In the genomic region with DNA sequence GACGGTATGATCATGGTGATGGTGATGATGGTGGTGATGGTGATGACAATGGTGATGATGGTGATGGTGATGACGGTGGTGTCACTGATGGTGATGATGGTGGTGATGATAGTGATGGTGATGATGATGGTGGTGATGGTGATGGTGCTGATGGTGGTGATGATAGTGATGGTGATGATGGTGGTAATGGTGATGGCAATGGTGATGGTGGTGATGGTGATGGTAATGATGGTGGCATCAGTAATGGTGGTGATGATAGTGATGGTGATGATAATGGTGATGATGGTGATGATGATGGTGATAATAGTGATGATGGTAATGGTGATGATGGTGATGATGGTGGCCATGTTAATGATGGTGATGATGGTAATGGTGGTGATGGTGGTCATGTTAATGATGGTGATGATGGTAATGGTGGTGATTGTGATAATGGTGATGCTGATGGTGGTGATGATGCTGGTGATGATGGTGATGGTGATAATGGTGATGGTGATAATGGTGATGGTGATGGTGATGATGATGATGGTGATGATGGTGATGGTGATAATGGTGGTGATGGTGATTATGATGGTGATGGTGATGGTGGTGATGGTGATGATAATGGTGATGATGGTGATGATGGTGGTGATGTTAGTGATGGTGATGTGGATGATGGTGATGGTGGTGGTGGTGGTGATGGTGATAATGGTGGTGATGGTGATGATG, we compare ENCODE assay signal across 19 cellular contexts.
DNase-seq lines count a peak whose midpoint lies in the region; ATAC-seq, FAIRE-seq and TF ChIP-seq lines count a peak whose summit lies in the region.
"Had no signal": no experiment of that assay in that cellular context is flagged by ENCODE, and none has a peak within 500 bp of the region (broad histone marks: within the 10 kb centered on the region; RNA-seq: fewer than 3 reads in every experiment).

No MANE protein-coding gene starts in this region.

- TF ChIP-seq RAD21 in A549 (conservative IDR thresholded peaks at IDR 0.05 in 1 of 2, IDR thresholded peaks at IDR 0.05 in 1 of 2) (no peak), IMR-90 (IDR thresholded peaks at IDR 0.05; ENCODE audit: low read length) (no peak)

- WGBS in A549 (ENCODE audit: missing lambda C conversion rate): 84% methylated on average over 2 of the region's 2 CpGs
- WGBS in H9 (ENCODE audit: extremely low coverage, insufficient read length, low lambda C conversion rate): no CpG with 5 or more reads among the region's 2 CpGs
- 100% methylated on average over 1 of the region's 2 CpGs; no CpG with 5 or more reads in 1 of the 2 experiments for WGBS in IMR-90 (ENCODE audit: extremely low coverage in 2 of 2, insufficient read length in 1 of 2), 2 experiments

- no peak for TF ChIP-seq CTCF in A549 (IDR thresholded peaks at IDR 0.05)
- no peak for TF ChIP-seq CTCF in H9 (conservative IDR thresholded peaks at IDR 0.05)
- TF ChIP-seq CTCF in IMR-90 (conservative IDR thresholded peaks at IDR 0.05; ENCODE audit: low read depth, low read length): no peak
- TF ChIP-seq CTCF in endothelial cell of umbilical vein (IDR thresholded peaks at IDR 0.05; ENCODE audit: extremely low read depth in 1 of 2, insufficient read depth in 1 of 2, low read depth in 1 of 2, low read length in 2 of 2): no peak

- no peak overlapping the region for H2BK20ac ChIP-seq in H9 (ENCODE audit: low read depth, low read length, poor library complexity, severe bottlenecking)
- H2BK20ac ChIP-seq in IMR-90 (ENCODE audit: low read depth, low read length): no peak overlapping the region

- CTCF ChIA-PET in A549 (lab: Yijun Ruan, JAX): no interaction called here
- CTCF ChIA-PET in IMR-90 (lab: Yijun Ruan, JAX): no interaction called here
- CTCF ChIA-PET in endothelial cell of umbilical vein (lab: Charles Lee): no interaction called here

- H3K56ac ChIP-seq in H9 (ENCODE audit: insufficient read length, low read depth, low read length): no peak overlapping the region
- H3K56ac ChIP-seq in IMR-90 (ENCODE audit: extremely low read depth, insufficient read depth, low read length): no peak overlapping the region

- H2BK12ac ChIP-seq in H9 (ENCODE audit: insufficient read length, low read depth, low read length): no peak overlapping the region

- FAIRE-seq in A549 (lab: Jason Lieb, UNC): peak; percentile 51
- FAIRE-seq in endothelial cell of umbilical vein (lab: Jason Lieb, UNC): peak; percentile 24
- FAIRE-seq: GM19239 had no signal

- no peak for ATAC-seq in A549
- ATAC-seq in IMR-90 (ENCODE audit: low read depth): no peak
- ATAC-seq in HG03354 (IDR thresholded peaks at IDR 0.05; ENCODE audit: poor library complexity, severe bottlenecking, unreplicated experiment): no peak
- ATAC-seq: CD8-positive, alpha-beta T cell had no signal

- H3K9me3 ChIP-seq in A549: no peaks in the 10 kb centered on the region
- no peaks in the 10 kb centered on the region for H3K9me3 ChIP-seq in H9 (ENCODE audit: control insufficient read depth, low read depth, low read length)
- H3K9me3 ChIP-seq in IMR-90 (ENCODE audit: control insufficient read depth, insufficient read depth, low read length): no peaks in the 10 kb centered on the region; the same call in 1 of the 2 replicates
- no peaks in the 10 kb centered on the region for H3K9me3 ChIP-seq in endothelial cell of umbilical vein (replicated peaks; ENCODE audit: control insufficient read depth, insufficient read depth, low read length)

- no peaks in the 10 kb centered on the region for H3K79me1 ChIP-seq in H9 (ENCODE audit: insufficient read depth, low read depth, low read length, poor library complexity, severe bottlenecking)
- H3K79me1 ChIP-seq in IMR-90 (ENCODE audit: low read depth in 1 of 2, low read length in 2 of 2): no peaks in the 10 kb centered on the region

- H3K14ac ChIP-seq in H9 (ENCODE audit: insufficient read depth, low read length) (no peak overlapping the region), IMR-90 (replicated peaks; ENCODE audit: low read depth, low read length) (no peak overlapping the region)

- no peaks in the 10 kb centered on the region for H3K27me3 Mint-ChIP-seq in H9 (ENCODE audit: low read depth)
- H3K27me3 Mint-ChIP-seq in activated CD4-positive, alpha-beta T cell treated with anti-CD3 and anti-CD28 coated beads, Interleukin-2, amount 10 ng/mL, durations not matched to agents 24 days and 14 days: no peaks in the 10 kb centered on the region
- H3K27me3 Mint-ChIP-seq: B cell, IgD-negative memory B cell had no signal

- H2BK5ac ChIP-seq in H9 (ENCODE audit: insufficient read length, low read length) (no peak overlapping the region), IMR-90 (ENCODE audit: low read depth, low read length, poor library complexity, severe bottlenecking) (peak overlapping the region; percentile 49)

- H4K91ac ChIP-seq in H9 (ENCODE audit: insufficient read length, low read depth, low read length) (no peak overlapping the region), IMR-90 (ENCODE audit: insufficient read depth, low read depth, low read length) (no peak overlapping the region)

- H3K4me3 ChIP-seq in A549 (no peak overlapping the region), IMR-90 (ENCODE audit: insufficient read depth, low read depth, low read length) (no peak overlapping the region), endothelial cell of umbilical vein (replicated peaks in 1 of 3; ENCODE audit: insufficient read depth in 1 of 3, low read depth in 1 of 3, low read length in 3 of 3) (no peak overlapping the region)
- H3K4me3 ChIP-seq: BLaER1 treated with 17β-estradiol and CSF1 and Interleukin-3, amounts not matched to agents 10 nM and 100 nM had no signal

- H3K4ac ChIP-seq in H9 (ENCODE audit: low read depth, low read length) (no peak overlapping the region), IMR-90 (ENCODE audit: low read depth, low read length) (no peak overlapping the region)

- peaks cover 51% of the 10 kb centered on the region for H3K4me1 ChIP-seq in A549
- no peaks in the 10 kb centered on the region for H3K4me1 ChIP-seq in H9 (ENCODE audit: insufficient read depth, low read length)
- peaks cover 19% of the 10 kb centered on the region for H3K4me1 ChIP-seq in IMR-90 (ENCODE audit: control insufficient read depth, insufficient read depth, low read length)
- H3K4me1 ChIP-seq in endothelial cell of umbilical vein (ENCODE audit: control insufficient read depth, extremely low read depth, insufficient read depth, low read length): no peaks in the 10 kb centered on the region

- intact Hi-C loops in IMR-90 (cut with micrococcal nuclease): no loop called here
- intact Hi-C loops in endothelial cell of umbilical vein (cut with micrococcal nuclease): no loop called here
- intact Hi-C loops in activated CD4-positive, alpha-beta T cell treated with anti-CD3 and anti-CD28 coated beads, Interleukin-2, amount 10 ng/mL, durations not matched to agents 24 days and 14 days (cut with micrococcal nuclease): no loop called here

- H3K23me2 ChIP-seq in H9 (ENCODE audit: insufficient read length, low read depth, low read length, poor library complexity, severe bottlenecking): no peaks in the 10 kb centered on the region

- no peak overlapping the region for H3K4me3 Mint-ChIP-seq in H9
- H3K4me3 Mint-ChIP-seq in activated CD4-positive, alpha-beta T cell treated with anti-CD3 and anti-CD28 coated beads, Interleukin-2, amount 10 ng/mL, durations not matched to agents 24 days and 14 days: no peak overlapping the region
- H3K4me3 Mint-ChIP-seq: B cell; CD8-positive, alpha-beta T cell; IgD-negative memory B cell had no signal

- H3K4me2 ChIP-seq in A549: no peak overlapping the region
- no peak overlapping the region for H3K4me2 ChIP-seq in H9 (ENCODE audit: insufficient read depth, insufficient read length, low read length)
- H3K4me2 ChIP-seq in IMR-90 (ENCODE audit: low read depth, low read length): no peak overlapping the region
- no peak overlapping the region for H3K4me2 ChIP-seq in endothelial cell of umbilical vein (ENCODE audit: insufficient read depth, low read length)
- H3K4me2 ChIP-seq: BLaER1 treated with 17β-estradiol and CSF1 and Interleukin-3, amounts not matched to agents 10 nM and 100 nM had no signal

- no peaks in the 10 kb centered on the region for H3K36me3 ChIP-seq in IMR-90 (ENCODE audit: control insufficient read depth, insufficient read depth, low read length)
- H3K36me3 ChIP-seq in endothelial cell of umbilical vein (ENCODE audit: control insufficient read depth in 2 of 2, extremely low read depth in 1 of 2, insufficient read depth in 2 of 2, low read length in 2 of 2): no peaks in the 10 kb centered on the region
- H3K36me3 ChIP-seq: BLaER1 treated with 17β-estradiol and CSF1 and Interleukin-3, amounts not matched to agents 10 nM and 100 nM had no signal

- no peak overlapping the region for H2AK9ac ChIP-seq in IMR-90 (replicated peaks; ENCODE audit: low read depth, low read length, poor library complexity)

- H3K23ac ChIP-seq in H9 (ENCODE audit: insufficient read length, low read depth, low read length) (no peak overlapping the region), IMR-90 (ENCODE audit: low read depth, low read length) (no peak overlapping the region)

- H3K27me3 ChIP-seq in H9 (ENCODE audit: insufficient read depth, low read length): no peaks in the 10 kb centered on the region
- H3K27me3 ChIP-seq in IMR-90 (ENCODE audit: control insufficient read depth, insufficient read depth, low read length): peaks cover 5% of the 10 kb centered on the region; the same call in 1 of the 2 replicates
- H3K27me3 ChIP-seq in endothelial cell of umbilical vein (ENCODE audit: control insufficient read depth in 2 of 2, insufficient read depth in 2 of 2, low read length in 2 of 2): peaks cover 4 to 15% of the 10 kb centered on the region in 2 experiments
- H3K27me3 ChIP-seq: BLaER1 treated with 17β-estradiol and CSF1 and Interleukin-3, amounts not matched to agents 10 nM and 100 nM had no signal

- H2BK15ac ChIP-seq in H9 (ENCODE audit: low read depth, low read length) (no peak overlapping the region), IMR-90 (ENCODE audit: low read depth, low read length) (no peak overlapping the region)

- peak overlapping the region in 1 of 2 experiments; percentile 56; a peak in 2 of 6 replicates for H3K27ac ChIP-seq in A549
- no peak overlapping the region for H3K27ac ChIP-seq in H9 (ENCODE audit: insufficient read length, low read depth, low read length)
- no peak overlapping the region for H3K27ac ChIP-seq in IMR-90 (ENCODE audit: insufficient read depth, low read length)
- no peak overlapping the region for H3K27ac ChIP-seq in endothelial cell of umbilical vein (ENCODE audit: insufficient read depth, low read depth, low read length)
- H3K27ac ChIP-seq: BLaER1 treated with 17β-estradiol and CSF1 and Interleukin-3, amounts not matched to agents 10 nM and 100 nM had no signal

- no peak overlapping the region for H3K27ac Mint-ChIP-seq in H9
- no peak overlapping the region for H3K27ac Mint-ChIP-seq in activated CD4-positive, alpha-beta T cell treated with anti-CD3 and anti-CD28 coated beads, Interleukin-2, amount 10 ng/mL, durations not matched to agents 24 days and 14 days
- H3K27ac Mint-ChIP-seq: B cell; CD8-positive, alpha-beta T cell; IgD-negative memory B cell had no signal

- H3K9me3 Mint-ChIP-seq in H9: no peaks in the 10 kb centered on the region
- no peaks in the 10 kb centered on the region for H3K9me3 Mint-ChIP-seq in activated CD4-positive, alpha-beta T cell treated with anti-CD3 and anti-CD28 coated beads, Interleukin-2, amount 10 ng/mL, durations not matched to agents 24 days and 14 days
- H3K9me3 Mint-ChIP-seq: CD8-positive, alpha-beta T cell; IgD-negative memory B cell had no signal

- peaks cover 6 to 12% of the 10 kb centered on the region in 2 experiments for H3K4me1 Mint-ChIP-seq in H9
- no peaks in the 10 kb centered on the region for H3K4me1 Mint-ChIP-seq in activated CD4-positive, alpha-beta T cell treated with anti-CD3 and anti-CD28 coated beads, Interleukin-2, amount 10 ng/mL, durations not matched to agents 24 days and 14 days
- H3K4me1 Mint-ChIP-seq: B cell, IgD-negative memory B cell had no signal

- in situ Hi-C loops in IMR-90 (cut with MboI; ENCODE audit: low sequenced_read_pairs): no loop called here

- H4K5ac ChIP-seq in H9 (ENCODE audit: insufficient read length, low read depth, low read length) (peak overlapping the region; percentile 64), IMR-90 (ENCODE audit: low read depth, low read length) (no peak overlapping the region)

- H4K8ac ChIP-seq in H9 (replicated peaks; ENCODE audit: insufficient read length, low read depth, low read length) (no peak overlapping the region), IMR-90 (ENCODE audit: low read depth in 2 of 2, low read length in 2 of 2) (no peak overlapping the region)

- dilution Hi-C loops in IMR-90 (cut with HindIII; ENCODE audit: low sequenced_read_pairs, unreplicated experiment) (no loop called here), endothelial cell of umbilical vein (cut with MboI; ENCODE audit: extremely low pct_ligation_motif_present, low sequenced_read_pairs) (no loop called here)

- H2BK120ac ChIP-seq in H9 (ENCODE audit: low read depth, low read length, poor library complexity, severe bottlenecking): no peak overlapping the region
- H2BK120ac ChIP-seq in IMR-90 (ENCODE audit: low read depth, low read length): no peak overlapping the region

- H3K79me2 ChIP-seq in H9 (ENCODE audit: insufficient read depth, low read length) (no peaks in the 10 kb centered on the region), endothelial cell of umbilical vein (ENCODE audit: control insufficient read depth, insufficient read depth, low read length) (no peaks in the 10 kb centered on the region)

- TF ChIP-seq EP300 in A549 (IDR thresholded peaks at IDR 0.05): no peak

- H2AK5ac ChIP-seq in H9 (ENCODE audit: insufficient read length, low read length) (no peak overlapping the region), IMR-90 (ENCODE audit: low read depth, low read length) (peak overlapping the region; percentile 84)

- POLR2A ChIA-PET in A549 (lab: Yijun Ruan, JAX) (no interaction called here), IMR-90 (lab: Charles Lee; ENCODE audit: unreplicated experiment) (no interaction called here), endothelial cell of umbilical vein (lab: Charles Lee) (no interaction called here)

- H4K20me1 ChIP-seq in H9 (ENCODE audit: control insufficient read depth, insufficient read depth, insufficient read length) (peaks cover 2% of the 10 kb centered on the region), IMR-90 (ENCODE audit: insufficient read depth, low read length) (no peaks in the 10 kb centered on the region), endothelial cell of umbilical vein (replicated peaks; ENCODE audit: control insufficient read depth, extremely low read depth, insufficient read depth, low read length) (no peaks in the 10 kb centered on the region)
- H4K20me1 ChIP-seq: BLaER1 treated with 17β-estradiol and CSF1 and Interleukin-3, amounts not matched to agents 10 nM and 100 nM had no signal

- DNase-seq in A549 (ENCODE audit: low read depth in 1 of 2, low spot score in 1 of 2) (no peak), H9 (no peak), IMR-90 (no peak), endothelial cell of umbilical vein (ENCODE audit: low read depth, low spot score) (no peak), pons (ENCODE audit: low spot score) (no peak), NAMALWA (ENCODE audit: low spot score) (no peak)
- DNase-seq in activated CD4-positive, alpha-beta T cell treated with anti-CD3 and anti-CD28 coated beads, Interleukin-2, amount 10 ng/mL, durations not matched to agents 24 days and 14 days: no peak
- DNase-seq: 8988T; Calu3; CD8-positive, alpha-beta T cell; DMS79 treated with DMSO at 0.1 percent for 48 hours; GF-D8; HCEC 1CT; KG1 had no signal

- H3K9me1 ChIP-seq in IMR-90 (ENCODE audit: insufficient read depth, low read length): peaks cover 12% of the 10 kb centered on the region; the same call in 1 of the 2 replicates
- no peaks in the 10 kb centered on the region for H3K9me1 ChIP-seq in endothelial cell of umbilical vein (replicated peaks; ENCODE audit: control insufficient read depth, extremely low read depth, insufficient read depth, low read length)

- no peaks in the 10 kb centered on the region for H3K36me3 Mint-ChIP-seq in H9 (ENCODE audit: insufficient read depth in 1 of 3, low read depth in 3 of 3)
- no peaks in the 10 kb centered on the region for H3K36me3 Mint-ChIP-seq in activated CD4-positive, alpha-beta T cell treated with anti-CD3 and anti-CD28 coated beads, Interleukin-2, amount 10 ng/mL, durations not matched to agents 24 days and 14 days (ENCODE audit: low read depth)
- H3K36me3 Mint-ChIP-seq: CD8-positive, alpha-beta T cell; IgD-negative memory B cell had no signal

- H3K18ac ChIP-seq in H9 (ENCODE audit: insufficient read length, low read depth, low read length): no peak overlapping the region
- H3K18ac ChIP-seq in IMR-90 (ENCODE audit: low read depth, low read length): no peak overlapping the region

- BruUV-seq in IMR-90 (replicated peaks; lab: Mats Ljungman, UMichigan) (no TSS peak), endothelial cell of umbilical vein (replicated peaks; lab: Mats Ljungman, UMichigan) (no TSS peak)

- TF ChIP-seq POLR2A in A549 (IDR thresholded peaks at IDR 0.05; ENCODE audit: low read length): no peak
- no peak for TF ChIP-seq POLR2A in IMR-90 (IDR thresholded peaks at IDR 0.05; ENCODE audit: low read depth, low read length)
- TF ChIP-seq POLR2A in endothelial cell of umbilical vein (IDR thresholded peaks at IDR 0.05; ENCODE audit: low read depth, low read length): no peak

- no peak overlapping the region for H2AFZ ChIP-seq in H9 (ENCODE audit: low read length)
- no peak overlapping the region for H2AFZ ChIP-seq in IMR-90 (replicated peaks; ENCODE audit: low read length, poor library complexity)
- H2AFZ ChIP-seq in endothelial cell of umbilical vein (ENCODE audit: low read depth, low read length): no peak overlapping the region

- H3K9ac ChIP-seq in H9 (ENCODE audit: extremely low read depth, insufficient read length, low read length): no peak overlapping the region
- H3K9ac ChIP-seq in IMR-90 (ENCODE audit: low read depth, low read length): no peak overlapping the region
- H3K9ac ChIP-seq in endothelial cell of umbilical vein (replicated peaks; ENCODE audit: extremely low read depth, insufficient read depth, low read length): no peak overlapping the region
- H3K9ac ChIP-seq: BLaER1 treated with 17β-estradiol and CSF1 and Interleukin-3, amounts not matched to agents 10 nM and 100 nM had no signal

- H3T11ph ChIP-seq in H9 (ENCODE audit: low read length): no peak overlapping the region
